Comparison of ENCODE assay signal across 1 cellular context in genomic region chr12:52903285-52903854, GRCh38.
TF ChIP-seq lines count a peak whose summit lies in the region.

No MANE protein-coding gene starts in this region.

TF ChIP-seq in A549, 52 proteins besides CTCF, POLR2A, EP300 and RAD21 (continued from another document):
- TF ChIP-seq ELK1 (IDR thresholded peaks at IDR 0.05; ENCODE audit: low read depth, low read length), result no peak
- TF ChIP-seq FOXS1 (CRISPR knock-in tag; IDR thresholded peaks at IDR 0.05), result no peak
- TF ChIP-seq CBX8 (IDR thresholded peaks at IDR 0.05), result no peak
- no peak for TF ChIP-seq ZC3H11A (IDR thresholded peaks at IDR 0.05)
- TF ChIP-seq NR3C1 (IDR thresholded peaks at IDR 0.05), result no peak
- no peak for TF ChIP-seq ESRRA (IDR thresholded peaks at IDR 0.05; ENCODE audit: borderline replicate concordance, low read length)
- no peak for TF ChIP-seq KDM1A (IDR thresholded peaks at IDR 0.05; ENCODE audit: low read depth)
- TF ChIP-seq REST (IDR thresholded peaks at IDR 0.05), result no peak
- no peak for TF ChIP-seq MAX (IDR thresholded peaks at IDR 0.05)
- no peak for TF ChIP-seq E2F6 (IDR thresholded peaks at IDR 0.05; ENCODE audit: borderline replicate concordance, low read depth)
- TF ChIP-seq RNF2 (IDR thresholded peaks at IDR 0.05; ENCODE audit: borderline replicate concordance, low read depth), result no peak
- TF ChIP-seq CEBPB (IDR thresholded peaks at IDR 0.05), result no peak
- TF ChIP-seq ZSCAN20 (CRISPR knock-in tag; IDR thresholded peaks at IDR 0.05), result no peak
- no peak for TF ChIP-seq HES2 (IDR thresholded peaks at IDR 0.05)
- TF ChIP-seq MYC (IDR thresholded peaks at IDR 0.05; ENCODE audit: borderline replicate concordance, low read length), result no peak
- 0 out of 2 replicates have a peak, but pooled peaks have one; percentile 6 for TF ChIP-seq POLR2AphosphoS2 (conservative IDR thresholded peaks at IDR 0.05; ENCODE audit: low read length)
- no peak for TF ChIP-seq HEYL (CRISPR knock-in tag; IDR thresholded peaks at IDR 0.05)
